26 cellular contexts compared by ENCODE assay signal in the genomic region with DNA sequence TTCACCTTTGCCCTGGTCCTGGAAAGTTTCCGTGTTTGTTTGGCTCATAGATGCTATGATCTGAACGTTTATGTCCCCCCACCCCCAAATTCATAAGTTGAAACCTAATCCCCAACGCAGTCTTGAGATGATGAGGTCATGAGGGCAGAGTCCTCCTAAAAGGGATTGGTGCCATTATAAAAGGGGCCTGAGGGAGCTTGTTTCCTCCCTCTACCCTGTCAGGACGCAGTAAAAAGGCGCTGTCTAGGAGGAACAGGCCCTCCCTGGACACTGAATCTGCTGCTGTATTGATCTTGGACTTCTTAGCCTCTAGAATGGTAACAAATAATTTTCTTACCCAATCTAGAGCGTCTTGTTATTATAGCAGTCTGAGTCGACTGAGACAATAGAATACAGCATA.
"Had no signal": no experiment of that assay in that cellular context is flagged by ENCODE, and none has a peak within 500 bp of the region (broad histone marks: within the 10 kb centered on the region; RNA-seq: fewer than 3 reads in every experiment).

No MANE protein-coding gene starts in this region.

- DNase-seq: activated B cell treated with CpG ODN at 0.5 μM for 24 hours; activated CD4-positive, alpha-beta memory T cell treated with anti-CD3 and anti-CD28 coated beads, Interleukin-2, amount 10 ng/mL, durations not matched to agents 7 days and 5 days; activated CD4-positive, alpha-beta T cell treated with anti-CD3 and anti-CD28 coated beads for 1 hour; activated CD4-positive, alpha-beta T cell treated with anti-CD3 and anti-CD28 coated beads, Interleukin-2, amount 50 U/mL, for 1 hour; activated gamma-delta T cell; activated naive CD4-positive, alpha-beta T cell treated with anti-CD3 and anti-CD28 coated beads for 36 hours; activated T-cell treated with anti-CD3 and anti-CD28 coated beads for 4 hours; activated T-cell treated with anti-CD3 and anti-CD28 coated beads, Interleukin-2, amount 50 U/mL, for 48 hours; amygdala; IMR-90; Kasumi-1; KBM-7; NCI-H1105 treated with DMSO at 0.1 percent for 48 hours; NCI-H1436 treated with DMSO at 0.1 percent for 48 hours; NCI-H187; NCI-H510A treated with DMSO at 0.1 percent for 48 hours; NCI-H82; PC-9; SHP77 treated with DMSO at 0.1 percent for 48 hours had no signal

- H3K4me3 Mint-ChIP-seq: activated B cell treated with CpG ODN at 0.5 μM for 24 hours; activated CD4-positive, alpha-beta memory T cell treated with anti-CD3 and anti-CD28 coated beads, Interleukin-2, amount 10 ng/mL, durations not matched to agents 7 days and 5 days; activated naive CD4-positive, alpha-beta T cell treated with anti-CD3 and anti-CD28 coated beads for 36 hours; activated naive CD8-positive, alpha-beta T cell; activated T-helper 17 cell treated with anti-CD3 and anti-CD28 coated beads, Interleukin-2, amount 50 U/mL, for 72 hours; brain; central memory CD8-positive, alpha-beta T cell; T-helper 1 cell treated with Interleukin-12 subunit alpha and Interleukin-12 subunit beta and Interleukin-4 antibody, amounts not matched to agents 30 μg/mL and 1 μg/mL, for 36 hours had no signal

- H3K27ac Mint-ChIP-seq: activated B cell treated with CpG ODN at 0.5 μM for 24 hours; activated CD4-positive, alpha-beta memory T cell treated with anti-CD3 and anti-CD28 coated beads, Interleukin-2, amount 10 ng/mL, durations not matched to agents 7 days and 5 days; activated naive CD4-positive, alpha-beta T cell treated with anti-CD3 and anti-CD28 coated beads for 36 hours; activated naive CD8-positive, alpha-beta T cell; activated T-helper 17 cell treated with anti-CD3 and anti-CD28 coated beads, Interleukin-2, amount 50 U/mL, for 72 hours; brain; T-helper 1 cell treated with Interleukin-12 subunit alpha and Interleukin-12 subunit beta and Interleukin-4 antibody, amounts not matched to agents 30 μg/mL and 1 μg/mL, for 36 hours had no signal

- H3K27ac ChIP-seq: PC-9 had no signal

- H3K9me3 Mint-ChIP-seq: activated B cell treated with CpG ODN at 0.5 μM for 24 hours; activated CD4-positive, alpha-beta memory T cell treated with anti-CD3 and anti-CD28 coated beads, Interleukin-2, amount 10 ng/mL, durations not matched to agents 7 days and 5 days; activated T-helper 17 cell treated with anti-CD3 and anti-CD28 coated beads, Interleukin-2, amount 50 U/mL, for 72 hours; brain; T-helper 1 cell treated with Interleukin-12 subunit alpha and Interleukin-12 subunit beta and Interleukin-4 antibody, amounts not matched to agents 30 μg/mL and 1 μg/mL, for 36 hours had no signal

- H2AFZ ChIP-seq: PC-9 had no signal

- FAIRE-seq: astrocyte, TTC549 had no signal

- H3K4me3 ChIP-seq: PC-9 had no signal

- H3K4me2 ChIP-seq: PC-9 had no signal

- H3K4me1 Mint-ChIP-seq: activated T-helper 17 cell treated with anti-CD3 and anti-CD28 coated beads, Interleukin-2, amount 50 U/mL, for 72 hours; central memory CD8-positive, alpha-beta T cell had no signal

- H3K36me3 Mint-ChIP-seq: activated naive CD8-positive, alpha-beta T cell; brain had no signal
